In the genomic region with DNA sequence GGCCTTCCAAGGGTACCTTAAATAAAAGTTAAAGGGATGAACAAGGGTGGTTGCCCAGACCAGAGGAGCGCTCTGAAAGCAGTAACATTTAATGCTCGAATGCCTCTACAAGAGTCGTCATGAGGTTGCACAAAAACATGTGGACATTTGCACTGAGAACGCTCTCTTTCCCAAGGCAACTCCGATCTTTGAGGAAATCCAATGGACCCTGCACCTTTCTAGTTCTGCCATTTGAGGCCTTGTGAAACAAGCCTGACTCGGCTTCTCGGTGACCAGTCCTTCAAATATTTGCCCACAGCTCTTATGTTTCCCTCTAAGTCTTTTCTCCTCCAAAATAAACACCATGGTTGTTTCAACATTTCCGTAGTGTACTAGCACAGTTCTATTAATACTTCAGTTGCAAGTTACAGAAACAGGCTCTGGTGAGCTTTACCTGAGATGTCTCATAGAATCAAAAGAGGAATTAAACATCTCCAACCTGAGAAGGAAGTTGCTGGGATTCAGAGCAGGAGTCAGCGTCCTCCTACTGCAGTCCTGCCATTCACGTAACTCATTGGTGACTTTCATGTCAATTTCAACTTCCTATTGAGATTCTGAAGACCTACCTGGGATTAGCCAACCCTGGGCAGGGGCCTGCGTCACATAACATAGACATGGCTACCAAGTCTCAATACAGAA, we compare ENCODE assay signal across 12 cellular contexts.
A peak's percentile ranks its signal among the peaks of the same experiment; 100 is the strongest.
DNase-seq lines count a peak whose midpoint lies in the region; ATAC-seq lines count a peak whose summit lies in the region.
"Had no signal": no experiment of that assay in that cellular context is flagged by ENCODE, and none has a peak within 500 bp of the region (broad histone marks: within the 10 kb centered on the region; RNA-seq: fewer than 3 reads in every experiment).

No MANE protein-coding gene starts in this region.

- H3K27ac ChIP-seq in cingulate gyrus (ENCODE audit: low read depth, low read length) (peak overlapping the region; percentile 34), mesodermal cell (ENCODE audit: low read depth, low read length, severe bottlenecking) (peak overlapping the region; percentile 13)
- H3K27ac ChIP-seq: neutrophil had no signal

- no peaks in the 10 kb centered on the region for H3K36me3 Mint-ChIP-seq in activated naive CD4-positive, alpha-beta T cell treated with anti-CD3 and anti-CD28 coated beads, Interleukin-2, amount 10 ng/mL, durations not matched to agents 7 days and 5 days
- H3K36me3 Mint-ChIP-seq: stimulated activated naive B cell treated with anti-CD40 and anti-IgM and Interleukin-4, amounts not matched to agents 10 μg/mL and 1 μg/mL and 100 μg/mL, for 72 hours had no signal

- ATAC-seq in GM21737 (IDR thresholded peaks at IDR 0.05; ENCODE audit: unreplicated experiment) (no peak), GM21528 (IDR thresholded peaks at IDR 0.05; ENCODE audit: low FRiP score, unreplicated experiment) (no peak)
- ATAC-seq: K562; stimulated activated naive B cell treated with anti-CD40 and anti-IgM and Interleukin-4, amounts not matched to agents 10 μg/mL and 1 μg/mL and 100 μg/mL, for 72 hours had no signal

- DNase-seq in AG08396 (ENCODE audit: low spot score) = peak; percentile 86
- peak; percentile 70 for DNase-seq in NCI-H2029 (lab: John Stamatoyannopoulos, UW)
- no peak for DNase-seq in activated naive CD4-positive, alpha-beta T cell treated with anti-CD3 and anti-CD28 coated beads, Interleukin-2, amount 10 ng/mL, durations not matched to agents 7 days and 5 days
- DNase-seq in UCSD-AML1 (lab: John Stamatoyannopoulos, UW; ENCODE audit: unreplicated experiment) = no peak
- DNase-seq: effector CD4-positive, alpha-beta T cell; stimulated activated naive B cell treated with anti-CD40 and anti-IgM and Interleukin-4, amounts not matched to agents 10 μg/mL and 1 μg/mL and 100 μg/mL, for 72 hours had no signal

- H3K9me3 ChIP-seq in mesodermal cell (ENCODE audit: control insufficient read depth, low read length) = no peaks in the 10 kb centered on the region
- H3K9me3 ChIP-seq: neutrophil had no signal

- H3K27me3 Mint-ChIP-seq in activated naive CD4-positive, alpha-beta T cell treated with anti-CD3 and anti-CD28 coated beads, Interleukin-2, amount 10 ng/mL, durations not matched to agents 7 days and 5 days = peaks cover 43% of the 10 kb centered on the region

- no peaks in the 10 kb centered on the region for H3K9me3 Mint-ChIP-seq in activated naive CD4-positive, alpha-beta T cell treated with anti-CD3 and anti-CD28 coated beads, Interleukin-2, amount 10 ng/mL, durations not matched to agents 7 days and 5 days
- H3K9me3 Mint-ChIP-seq: stimulated activated naive B cell treated with anti-CD40 and anti-IgM and Interleukin-4, amounts not matched to agents 10 μg/mL and 1 μg/mL and 100 μg/mL, for 72 hours had no signal

- H3K4me3 ChIP-seq in mesodermal cell (ENCODE audit: extremely low read depth, insufficient read depth, low read length, poor library complexity, severe bottlenecking) = no peak overlapping the region
- H3K4me3 ChIP-seq: K562 had no signal

- H3K4me1 ChIP-seq in mesodermal cell (ENCODE audit: control insufficient read depth, insufficient read depth, low read length, poor library complexity, severe bottlenecking) = peaks cover 29% of the 10 kb centered on the region

- CTCF ChIA-PET in activated naive CD4-positive, alpha-beta T cell treated with anti-CD3 and anti-CD28 coated beads, Interleukin-2, amount 10 ng/mL, durations not matched to agents 7 days and 5 days (lab: Charles Lee) = interaction anchor here (1.3 to 4.3 kb wide), 7 partner anchors 12 to 516 kb away, joined by 3 to 34 read pairs (median 8); no protein-coding TSS in a partner anchor

- no peak overlapping the region for H3K4me3 Mint-ChIP-seq in activated naive CD4-positive, alpha-beta T cell treated with anti-CD3 and anti-CD28 coated beads, Interleukin-2, amount 10 ng/mL, durations not matched to agents 7 days and 5 days
- H3K4me3 Mint-ChIP-seq: stimulated activated naive B cell treated with anti-CD40 and anti-IgM and Interleukin-4, amounts not matched to agents 10 μg/mL and 1 μg/mL and 100 μg/mL, for 72 hours had no signal

- H3K36me3 ChIP-seq in mesodermal cell (ENCODE audit: control insufficient read depth, insufficient read depth, low read length) = no peaks in the 10 kb centered on the region
- H3K36me3 ChIP-seq: neutrophil had no signal

- no peaks in the 10 kb centered on the region for H3K4me1 Mint-ChIP-seq in activated naive CD4-positive, alpha-beta T cell treated with anti-CD3 and anti-CD28 coated beads, Interleukin-2, amount 10 ng/mL, durations not matched to agents 7 days and 5 days

- WGBS in mesodermal cell (ENCODE audit: insufficient coverage in 2 of 2), 2 experiments = 95 to 98% methylated on average over 8 to 10 of the region's 11 CpGs

- H3K27ac Mint-ChIP-seq in activated naive CD4-positive, alpha-beta T cell treated with anti-CD3 and anti-CD28 coated beads, Interleukin-2, amount 10 ng/mL, durations not matched to agents 7 days and 5 days = no peak overlapping the region
- H3K27ac Mint-ChIP-seq: stimulated activated naive B cell treated with anti-CD40 and anti-IgM and Interleukin-4, amounts not matched to agents 10 μg/mL and 1 μg/mL and 100 μg/mL, for 72 hours had no signal

Comparison
In these comparisons a context has a peak if more than half of its experiments do, and no peak if none do; other contexts are left out.
1. DNase-seq: peak in AG08396 (single experiment) and NCI-H2029 (single experiment); none in activated naive CD4-positive, alpha-beta T cell treated with anti-CD3 and anti-CD28 coated beads, Interleukin-2, amount 10 ng/mL, durations not matched to agents 7 days and 5 days (single experiment) and UCSD-AML1 (single experiment).